8 cellular contexts compared by ENCODE assay signal in the genomic region with DNA sequence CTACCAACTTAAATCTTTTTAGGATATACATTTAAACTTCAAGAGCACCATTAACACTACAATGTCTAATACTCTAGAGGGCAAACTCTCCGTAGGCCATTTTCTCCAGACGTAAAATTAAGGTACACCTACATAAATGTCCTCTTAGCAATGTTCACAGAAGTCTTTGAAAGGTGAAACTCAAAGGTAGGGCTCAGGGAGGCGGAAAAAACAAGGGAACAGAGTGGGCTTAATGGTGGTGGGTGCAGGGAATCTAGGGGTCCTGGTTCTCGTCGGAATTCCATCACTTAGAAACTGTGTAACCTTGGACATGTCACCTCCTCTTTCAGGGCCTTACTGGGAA. TPM values are rescaled to one million over a fixed set of nuclear protein-coding genes. Genes with fewer than 3 reads are reported as not detected.
DNase-seq lines count a peak whose midpoint lies in the region; ATAC-seq and TF ChIP-seq lines count a peak whose summit lies in the region.

No MANE protein-coding gene starts in this region.

- H3K4me1 Mint-ChIP-seq in activated T-helper 2 cell treated with anti-CD3 and anti-CD28 coated beads, Interferon-gamma antibody, Interleukin-2, Interleukin-4, amounts not matched to agents 10 μg/mL and 5 μg/mL and 100 μg/mL, durations not matched to agents 14 hours and 24 hours and 36 hours (ENCODE audit: low read depth), result peaks cover 24% of the 10 kb centered on the region

- DNase-seq in GM12864 (ENCODE audit: low read depth) (no peak), iris pigment epithelial cell (ENCODE audit: low read depth) (peak; percentile 16), superior temporal gyrus (ENCODE audit: extremely low spot score) (peak; percentile 78), pons (ENCODE audit: low spot score) (no peak), ecto neural progenitor cell (ENCODE audit: low spot score) (no peak), NCI-H526 treated with DMSO at 0.1 percent for 48 hours (lab: John Stamatoyannopoulos, UW) (no peak)
- DNase-seq in activated T-helper 2 cell treated with anti-CD3 and anti-CD28 coated beads, Interferon-gamma antibody, Interleukin-2, Interleukin-4, amounts not matched to agents 10 μg/mL and 5 μg/mL and 100 μg/mL, durations not matched to agents 14 hours and 24 hours and 36 hours (ENCODE audit: low spot score), result no peak

- H3K4me3 ChIP-seq in GM12864 (ENCODE audit: low read depth, low read length), result peak overlapping the region; percentile 72

- H3K4me3 Mint-ChIP-seq in activated T-helper 2 cell treated with anti-CD3 and anti-CD28 coated beads, Interferon-gamma antibody, Interleukin-2, Interleukin-4, amounts not matched to agents 10 μg/mL and 5 μg/mL and 100 μg/mL, durations not matched to agents 14 hours and 24 hours and 36 hours (ENCODE audit: low read depth), result peak overlapping the region; percentile 86

- H3K27me3 Mint-ChIP-seq in activated T-helper 2 cell treated with anti-CD3 and anti-CD28 coated beads, Interferon-gamma antibody, Interleukin-2, Interleukin-4, amounts not matched to agents 10 μg/mL and 5 μg/mL and 100 μg/mL, durations not matched to agents 14 hours and 24 hours and 36 hours (ENCODE audit: low read depth), result no peaks in the 10 kb centered on the region

- peaks cover 11% of the 10 kb centered on the region for H3K36me3 Mint-ChIP-seq in activated T-helper 2 cell treated with anti-CD3 and anti-CD28 coated beads, Interferon-gamma antibody, Interleukin-2, Interleukin-4, amounts not matched to agents 10 μg/mL and 5 μg/mL and 100 μg/mL, durations not matched to agents 14 hours and 24 hours and 36 hours (ENCODE audit: low read depth)

- H3K27ac Mint-ChIP-seq in activated T-helper 2 cell treated with anti-CD3 and anti-CD28 coated beads, Interferon-gamma antibody, Interleukin-2, Interleukin-4, amounts not matched to agents 10 μg/mL and 5 μg/mL and 100 μg/mL, durations not matched to agents 14 hours and 24 hours and 36 hours, result peak overlapping the region; percentile 96

- peaks cover 5% of the 10 kb centered on the region for H3K9me3 Mint-ChIP-seq in activated T-helper 2 cell treated with anti-CD3 and anti-CD28 coated beads, Interferon-gamma antibody, Interleukin-2, Interleukin-4, amounts not matched to agents 10 μg/mL and 5 μg/mL and 100 μg/mL, durations not matched to agents 14 hours and 24 hours and 36 hours

- TF ChIP-seq CTCF in GM12864 (IDR thresholded peaks at IDR 0.05; ENCODE audit: low read depth, low read length, missing control alignments), result no peak

- peak; percentile 5 for ATAC-seq in HG02943 (IDR thresholded peaks at IDR 0.05; ENCODE audit: low read depth, unreplicated experiment)

- intact Hi-C loops in activated T-helper 2 cell treated with anti-CD3 and anti-CD28 coated beads, Interferon-gamma antibody, Interleukin-2, Interleukin-4, amounts not matched to agents 10 μg/mL and 5 μg/mL and 100 μg/mL, durations not matched to agents 14 hours and 24 hours and 36 hours (cut with micrococcal nuclease), result loop anchor here (2.0 to 5.0 kb wide), 6 partner anchors 41 to 391 kb away; partner anchors contain the start of genes GFPT1 and GMCL1

RNA-seq across cellular contexts. Expression of gene NFU1, which starts 0.7 kb away (rescaled TPM):
- total RNA-seq in activated T-helper 2 cell treated with anti-CD3 and anti-CD28 coated beads, Interferon-gamma antibody, Interleukin-2, Interleukin-4, amounts not matched to agents 10 μg/mL and 5 μg/mL and 100 μg/mL, durations not matched to agents 14 hours and 24 hours and 36 hours, result 54.3 and 57.9 TPM in 2 replicates

RNA-seq across cellular contexts. Expression of gene GFPT1, which starts 49.5 kb away (rescaled TPM):
- total RNA-seq in activated T-helper 2 cell treated with anti-CD3 and anti-CD28 coated beads, Interferon-gamma antibody, Interleukin-2, Interleukin-4, amounts not matched to agents 10 μg/mL and 5 μg/mL and 100 μg/mL, durations not matched to agents 14 hours and 24 hours and 36 hours, result 55.7 and 56.6 TPM in 2 replicates

Comparison
In these comparisons a context has a peak if more than half of its experiments do, and no peak if none do; other contexts are left out.
1. DNase-seq: peak in iris pigment epithelial cell (single experiment) and superior temporal gyrus (single experiment); none in GM12864 (single experiment), activated T-helper 2 cell treated with anti-CD3 and anti-CD28 coated beads, Interferon-gamma antibody, Interleukin-2, Interleukin-4, amounts not matched to agents 10 μg/mL and 5 μg/mL and 100 μg/mL, durations not matched to agents 14 hours and 24 hours and 36 hours (single experiment), pons (single experiment), ecto neural progenitor cell (single experiment) and NCI-H526 treated with DMSO at 0.1 percent for 48 hours (single experiment).